In the genomic region with DNA sequence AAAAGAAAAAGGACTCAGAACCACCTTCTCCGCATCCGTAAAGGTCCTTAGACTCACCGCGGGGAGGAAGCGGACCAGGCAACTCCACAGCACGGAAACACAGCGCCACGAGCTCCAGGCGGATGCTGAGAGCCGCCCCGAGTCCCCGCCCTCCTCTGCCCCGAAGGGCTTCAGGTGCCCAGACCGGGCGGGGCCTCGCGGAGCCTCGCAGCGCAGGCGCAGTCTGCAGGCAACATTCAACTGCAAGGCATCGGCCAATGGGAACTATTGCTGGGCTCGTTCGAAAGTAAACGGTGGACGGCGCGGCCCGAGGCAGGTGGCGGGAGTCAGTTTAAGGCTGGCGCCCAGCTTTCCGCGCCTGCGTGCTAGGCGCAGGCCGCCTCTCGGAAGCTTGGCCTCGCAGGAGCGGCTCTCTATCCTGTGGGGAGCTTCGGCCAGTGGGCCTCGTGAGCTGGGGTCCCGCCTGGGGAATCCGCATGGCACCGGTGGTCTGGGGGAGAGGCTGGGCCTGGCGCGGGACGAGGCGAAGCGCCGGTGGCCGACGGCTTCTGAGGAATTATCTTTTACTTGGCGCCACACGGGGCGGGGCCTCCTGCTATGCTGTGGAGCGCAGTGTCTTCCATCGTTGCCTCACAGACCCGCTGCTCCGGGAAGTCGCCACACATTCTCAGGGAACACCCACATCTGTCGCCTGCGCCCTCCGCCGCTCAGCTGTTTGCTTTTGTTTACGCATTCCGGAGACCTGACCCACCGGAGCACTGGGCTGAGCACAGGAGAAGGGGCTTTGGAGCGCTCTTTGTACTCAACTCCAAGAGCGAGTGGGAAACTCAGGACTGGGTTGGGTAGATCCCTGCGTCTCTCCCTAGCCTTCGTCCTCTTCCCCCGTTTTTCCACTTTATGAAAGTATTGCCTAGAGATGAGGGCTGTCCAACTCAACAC, we compare ENCODE assay signal across 1 cellular context.
TF ChIP-seq lines count a peak whose summit lies in the region.

A gene with protein sequence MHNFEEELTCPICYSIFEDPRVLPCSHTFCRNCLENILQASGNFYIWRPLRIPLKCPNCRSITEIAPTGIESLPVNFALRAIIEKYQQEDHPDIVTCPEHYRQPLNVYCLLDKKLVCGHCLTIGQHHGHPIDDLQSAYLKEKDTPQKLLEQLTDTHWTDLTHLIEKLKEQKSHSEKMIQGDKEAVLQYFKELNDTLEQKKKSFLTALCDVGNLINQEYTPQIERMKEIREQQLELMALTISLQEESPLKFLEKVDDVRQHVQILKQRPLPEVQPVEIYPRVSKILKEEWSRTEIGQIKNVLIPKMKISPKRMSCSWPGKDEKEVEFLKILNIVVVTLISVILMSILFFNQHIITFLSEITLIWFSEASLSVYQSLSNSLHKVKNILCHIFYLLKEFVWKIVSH (minus strand): TSS at position 127 of the 939 bp plus-strand sequence. CDS start 10,603 bp downstream, outside the sequence.

TF ChIP-seq in K562, 482 proteins besides CTCF, POLR2A, EP300 and RAD21 (continued from another document and continues in another):
- TF ChIP-seq, protein P1, sequence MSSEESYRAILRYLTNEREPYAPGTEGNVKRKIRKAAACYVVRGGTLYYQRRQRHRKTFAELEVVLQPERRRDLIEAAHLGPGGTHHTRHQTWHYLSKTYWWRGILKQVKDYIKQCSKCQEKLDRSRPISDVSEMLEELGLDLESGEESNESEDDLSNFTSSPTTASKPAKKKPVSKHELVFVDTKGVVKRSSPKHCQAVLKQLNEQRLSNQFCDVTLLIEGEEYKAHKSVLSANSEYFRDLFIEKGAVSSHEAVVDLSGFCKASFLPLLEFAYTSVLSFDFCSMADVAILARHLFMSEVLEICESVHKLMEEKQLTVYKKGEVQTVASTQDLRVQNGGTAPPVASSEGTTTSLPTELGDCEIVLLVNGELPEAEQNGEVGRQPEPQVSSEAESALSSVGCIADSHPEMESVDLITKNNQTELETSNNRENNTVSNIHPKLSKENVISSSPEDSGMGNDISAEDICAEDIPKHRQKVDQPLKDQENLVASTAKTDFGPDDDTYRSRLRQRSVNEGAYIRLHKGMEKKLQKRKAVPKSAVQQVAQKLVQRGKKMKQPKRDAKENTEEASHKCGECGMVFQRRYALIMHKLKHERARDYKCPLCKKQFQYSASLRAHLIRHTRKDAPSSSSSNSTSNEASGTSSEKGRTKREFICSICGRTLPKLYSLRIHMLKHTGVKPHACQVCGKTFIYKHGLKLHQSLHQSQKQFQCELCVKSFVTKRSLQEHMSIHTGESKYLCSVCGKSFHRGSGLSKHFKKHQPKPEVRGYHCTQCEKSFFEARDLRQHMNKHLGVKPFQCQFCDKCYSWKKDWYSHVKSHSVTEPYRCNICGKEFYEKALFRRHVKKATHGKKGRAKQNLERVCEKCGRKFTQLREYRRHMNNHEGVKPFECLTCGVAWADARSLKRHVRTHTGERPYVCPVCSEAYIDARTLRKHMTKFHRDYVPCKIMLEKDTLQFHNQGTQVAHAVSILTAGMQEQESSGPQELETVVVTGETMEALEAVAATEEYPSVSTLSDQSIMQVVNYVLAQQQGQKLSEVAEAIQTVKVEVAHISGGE (CRISPR knock-in tag; IDR thresholded peaks at IDR 0.05): peak in 2 of 3 experiments; percentile 5 to 88; a peak in 2 of 6 replicates
- TF ChIP-seq, protein P2, sequence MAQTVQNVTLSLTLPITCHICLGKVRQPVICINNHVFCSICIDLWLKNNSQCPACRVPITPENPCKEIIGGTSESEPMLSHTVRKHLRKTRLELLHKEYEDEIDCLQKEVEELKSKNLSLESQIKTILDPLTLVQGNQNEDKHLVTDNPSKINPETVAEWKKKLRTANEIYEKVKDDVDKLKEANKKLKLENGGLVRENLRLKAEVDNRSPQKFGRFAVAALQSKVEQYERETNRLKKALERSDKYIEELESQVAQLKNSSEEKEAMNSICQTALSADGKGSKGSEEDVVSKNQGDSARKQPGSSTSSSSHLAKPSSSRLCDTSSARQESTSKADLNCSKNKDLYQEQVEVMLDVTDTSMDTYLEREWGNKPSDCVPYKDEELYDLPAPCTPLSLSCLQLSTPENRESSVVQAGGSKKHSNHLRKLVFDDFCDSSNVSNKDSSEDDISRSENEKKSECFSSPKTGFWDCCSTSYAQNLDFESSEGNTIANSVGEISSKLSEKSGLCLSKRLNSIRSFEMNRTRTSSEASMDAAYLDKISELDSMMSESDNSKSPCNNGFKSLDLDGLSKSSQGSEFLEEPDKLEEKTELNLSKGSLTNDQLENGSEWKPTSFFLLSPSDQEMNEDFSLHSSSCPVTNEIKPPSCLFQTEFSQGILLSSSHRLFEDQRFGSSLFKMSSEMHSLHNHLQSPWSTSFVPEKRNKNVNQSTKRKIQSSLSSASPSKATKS (CRISPR knock-in tag; IDR thresholded peaks at IDR 0.05): no peak
- TF ChIP-seq, protein P3, sequence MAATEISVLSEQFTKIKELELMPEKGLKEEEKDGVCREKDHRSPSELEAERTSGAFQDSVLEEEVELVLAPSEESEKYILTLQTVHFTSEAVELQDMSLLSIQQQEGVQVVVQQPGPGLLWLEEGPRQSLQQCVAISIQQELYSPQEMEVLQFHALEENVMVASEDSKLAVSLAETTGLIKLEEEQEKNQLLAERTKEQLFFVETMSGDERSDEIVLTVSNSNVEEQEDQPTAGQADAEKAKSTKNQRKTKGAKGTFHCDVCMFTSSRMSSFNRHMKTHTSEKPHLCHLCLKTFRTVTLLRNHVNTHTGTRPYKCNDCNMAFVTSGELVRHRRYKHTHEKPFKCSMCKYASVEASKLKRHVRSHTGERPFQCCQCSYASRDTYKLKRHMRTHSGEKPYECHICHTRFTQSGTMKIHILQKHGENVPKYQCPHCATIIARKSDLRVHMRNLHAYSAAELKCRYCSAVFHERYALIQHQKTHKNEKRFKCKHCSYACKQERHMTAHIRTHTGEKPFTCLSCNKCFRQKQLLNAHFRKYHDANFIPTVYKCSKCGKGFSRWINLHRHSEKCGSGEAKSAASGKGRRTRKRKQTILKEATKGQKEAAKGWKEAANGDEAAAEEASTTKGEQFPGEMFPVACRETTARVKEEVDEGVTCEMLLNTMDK (IDR thresholded peaks at IDR 0.05; ENCODE audit: borderline replicate concordance, insufficient read depth, low read depth, low read length, poor library complexity, severe bottlenecking): no peak
- TF ChIP-seq ZNF75A (CRISPR knock-in tag; IDR thresholded peaks at IDR 0.05) (0 out of 2 replicates have a peak, but pooled peaks have one; percentile 38), ZNF134 (CRISPR knock-in tag; conservative IDR thresholded peaks at IDR 0.05) (0 out of 2 replicates have a peak, but pooled peaks have one; percentile 26), NONO (IDR thresholded peaks at IDR 0.05; ENCODE audit: low read depth in 2 of 2, low read length in 1 of 2) (peak; percentile 3 to 5; a peak in 1 of 4 replicates), SMARCA5 (IDR thresholded peaks at IDR 0.05) (no peak), ARNT (IDR thresholded peaks at IDR 0.05) (peak in 1 of 2 experiments; percentile 45; a peak in 1 of 4 replicates), ZKSCAN8 (CRISPR knock-in tag; IDR thresholded peaks at IDR 0.05) (no peak; the same call in 1 of the 2 replicates), SMAD1 (IDR thresholded peaks at IDR 0.05; ENCODE audit: low read depth, low read length, partially characterized antibody) (peak; percentile 27), PML (IDR thresholded peaks at IDR 0.05; ENCODE audit: low read length) (peak; percentile 79), ZNF12 (CRISPR knock-in tag; IDR thresholded peaks at IDR 0.05) (peak; percentile 78; the same call in 1 of the 2 replicates), ZZZ3 (IDR thresholded peaks at IDR 0.05) (no peak), PRMT5 (CRISPR knock-in tag; IDR thresholded peaks at IDR 0.05) (no peak), HMGN3 (IDR thresholded peaks at IDR 0.05; ENCODE audit: borderline replicate concordance, extremely low read depth, insufficient read length, low read depth, low read length) (peak; percentile 64), MAZ (CRISPR knock-in tag; conservative IDR thresholded peaks at IDR 0.05 in 1 of 2, IDR thresholded peaks at IDR 0.05 in 1 of 2) (peak; percentile 63 to 84; a peak in 3 of 4 replicates), CREB1 (IDR thresholded peaks at IDR 0.05) (peak; percentile 48), CREB1 (CRISPR knock-in tag; IDR thresholded peaks at IDR 0.05) (peak; percentile 79), HDAC2 (IDR thresholded peaks at IDR 0.05) (peak; percentile 12; the same call in 1 of the 2 replicates), DACH1 (IDR thresholded peaks at IDR 0.05; ENCODE audit: partially characterized antibody) (peak; percentile 48), PCBP1 (IDR thresholded peaks at IDR 0.05; ENCODE audit: low read depth, low read length, poor library complexity, severe bottlenecking) (peak; percentile 81), LCOR (CRISPR knock-in tag; IDR thresholded peaks at IDR 0.05) (peak; percentile 100), ZNF212 (CRISPR knock-in tag; IDR thresholded peaks at IDR 0.05) (no peak), JUND (IDR thresholded peaks at IDR 0.05; ENCODE audit: borderline replicate concordance, low read depth, low read length) (peak; percentile 22; the same call in 1 of the 2 replicates), JUND (tag; IDR thresholded peaks at IDR 0.05; ENCODE audit: borderline replicate concordance, low read depth, low read length) (no peak), ZNF282 (CRISPR knock-in tag; IDR thresholded peaks at IDR 0.05) (peak; percentile 95; the same call in 1 of the 2 replicates), NBN (IDR thresholded peaks at IDR 0.05; ENCODE audit: low read depth) (0 out of 2 replicates have a peak, but pooled peaks have one; percentile 11)
- TF ChIP-seq, protein P4, sequence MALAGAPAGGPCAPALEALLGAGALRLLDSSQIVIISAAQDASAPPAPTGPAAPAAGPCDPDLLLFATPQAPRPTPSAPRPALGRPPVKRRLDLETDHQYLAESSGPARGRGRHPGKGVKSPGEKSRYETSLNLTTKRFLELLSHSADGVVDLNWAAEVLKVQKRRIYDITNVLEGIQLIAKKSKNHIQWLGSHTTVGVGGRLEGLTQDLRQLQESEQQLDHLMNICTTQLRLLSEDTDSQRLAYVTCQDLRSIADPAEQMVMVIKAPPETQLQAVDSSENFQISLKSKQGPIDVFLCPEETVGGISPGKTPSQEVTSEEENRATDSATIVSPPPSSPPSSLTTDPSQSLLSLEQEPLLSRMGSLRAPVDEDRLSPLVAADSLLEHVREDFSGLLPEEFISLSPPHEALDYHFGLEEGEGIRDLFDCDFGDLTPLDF (CRISPR knock-in tag; IDR thresholded peaks at IDR 0.05): peak; percentile 100
- TF ChIP-seq, protein P5, sequence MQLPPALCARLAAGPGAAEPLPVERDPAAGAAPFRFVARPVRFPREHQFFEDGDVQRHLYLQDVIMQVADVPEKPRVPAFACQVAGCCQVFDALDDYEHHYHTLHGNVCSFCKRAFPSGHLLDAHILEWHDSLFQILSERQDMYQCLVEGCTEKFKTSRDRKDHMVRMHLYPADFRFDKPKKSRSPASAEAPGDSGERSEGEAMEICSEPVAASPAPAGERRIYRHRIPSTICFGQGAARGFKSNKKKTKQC (CRISPR knock-in tag; IDR thresholded peaks at IDR 0.05): peak; percentile 92
- TF ChIP-seq, protein P6, sequence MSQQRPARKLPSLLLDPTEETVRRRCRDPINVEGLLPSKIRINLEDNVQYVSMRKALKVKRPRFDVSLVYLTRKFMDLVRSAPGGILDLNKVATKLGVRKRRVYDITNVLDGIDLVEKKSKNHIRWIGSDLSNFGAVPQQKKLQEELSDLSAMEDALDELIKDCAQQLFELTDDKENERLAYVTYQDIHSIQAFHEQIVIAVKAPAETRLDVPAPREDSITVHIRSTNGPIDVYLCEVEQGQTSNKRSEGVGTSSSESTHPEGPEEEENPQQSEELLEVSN (IDR thresholded peaks at IDR 0.05; ENCODE audit: borderline replicate concordance in 1 of 2, extremely low read depth in 1 of 2, insufficient read depth in 1 of 2, insufficient read length in 1 of 2, low read depth in 1 of 2, low read length in 1 of 2, poor library complexity in 1 of 2, severe bottlenecking in 1 of 2): peak; percentile 99
- TF ChIP-seq, protein P7, sequence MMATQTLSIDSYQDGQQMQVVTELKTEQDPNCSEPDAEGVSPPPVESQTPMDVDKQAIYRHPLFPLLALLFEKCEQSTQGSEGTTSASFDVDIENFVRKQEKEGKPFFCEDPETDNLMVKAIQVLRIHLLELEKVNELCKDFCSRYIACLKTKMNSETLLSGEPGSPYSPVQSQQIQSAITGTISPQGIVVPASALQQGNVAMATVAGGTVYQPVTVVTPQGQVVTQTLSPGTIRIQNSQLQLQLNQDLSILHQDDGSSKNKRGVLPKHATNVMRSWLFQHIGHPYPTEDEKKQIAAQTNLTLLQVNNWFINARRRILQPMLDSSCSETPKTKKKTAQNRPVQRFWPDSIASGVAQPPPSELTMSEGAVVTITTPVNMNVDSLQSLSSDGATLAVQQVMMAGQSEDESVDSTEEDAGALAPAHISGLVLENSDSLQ (IDR thresholded peaks at IDR 0.05): 0 out of 2 replicates have a peak, but pooled peaks have one; percentile 15
- TF ChIP-seq, protein P8, sequence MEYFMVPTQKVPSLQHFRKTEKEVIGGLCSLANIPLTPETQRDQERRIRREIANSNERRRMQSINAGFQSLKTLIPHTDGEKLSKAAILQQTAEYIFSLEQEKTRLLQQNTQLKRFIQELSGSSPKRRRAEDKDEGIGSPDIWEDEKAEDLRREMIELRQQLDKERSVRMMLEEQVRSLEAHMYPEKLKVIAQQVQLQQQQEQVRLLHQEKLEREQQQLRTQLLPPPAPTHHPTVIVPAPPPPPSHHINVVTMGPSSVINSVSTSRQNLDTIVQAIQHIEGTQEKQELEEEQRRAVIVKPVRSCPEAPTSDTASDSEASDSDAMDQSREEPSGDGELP (CRISPR knock-in tag; IDR thresholded peaks at IDR 0.05; ENCODE audit: borderline replicate concordance): peak; percentile 96
- TF ChIP-seq, protein P9, sequence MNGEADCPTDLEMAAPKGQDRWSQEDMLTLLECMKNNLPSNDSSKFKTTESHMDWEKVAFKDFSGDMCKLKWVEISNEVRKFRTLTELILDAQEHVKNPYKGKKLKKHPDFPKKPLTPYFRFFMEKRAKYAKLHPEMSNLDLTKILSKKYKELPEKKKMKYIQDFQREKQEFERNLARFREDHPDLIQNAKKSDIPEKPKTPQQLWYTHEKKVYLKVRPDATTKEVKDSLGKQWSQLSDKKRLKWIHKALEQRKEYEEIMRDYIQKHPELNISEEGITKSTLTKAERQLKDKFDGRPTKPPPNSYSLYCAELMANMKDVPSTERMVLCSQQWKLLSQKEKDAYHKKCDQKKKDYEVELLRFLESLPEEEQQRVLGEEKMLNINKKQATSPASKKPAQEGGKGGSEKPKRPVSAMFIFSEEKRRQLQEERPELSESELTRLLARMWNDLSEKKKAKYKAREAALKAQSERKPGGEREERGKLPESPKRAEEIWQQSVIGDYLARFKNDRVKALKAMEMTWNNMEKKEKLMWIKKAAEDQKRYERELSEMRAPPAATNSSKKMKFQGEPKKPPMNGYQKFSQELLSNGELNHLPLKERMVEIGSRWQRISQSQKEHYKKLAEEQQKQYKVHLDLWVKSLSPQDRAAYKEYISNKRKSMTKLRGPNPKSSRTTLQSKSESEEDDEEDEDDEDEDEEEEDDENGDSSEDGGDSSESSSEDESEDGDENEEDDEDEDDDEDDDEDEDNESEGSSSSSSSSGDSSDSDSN (IDR thresholded peaks at IDR 0.05; ENCODE audit: borderline replicate concordance in 1 of 2, low read depth in 2 of 2, low read length in 2 of 2): peak; percentile 53 to 73; a peak in 3 of 4 replicates
